1 cellular context compared by ENCODE assay signal in the genomic region with DNA sequence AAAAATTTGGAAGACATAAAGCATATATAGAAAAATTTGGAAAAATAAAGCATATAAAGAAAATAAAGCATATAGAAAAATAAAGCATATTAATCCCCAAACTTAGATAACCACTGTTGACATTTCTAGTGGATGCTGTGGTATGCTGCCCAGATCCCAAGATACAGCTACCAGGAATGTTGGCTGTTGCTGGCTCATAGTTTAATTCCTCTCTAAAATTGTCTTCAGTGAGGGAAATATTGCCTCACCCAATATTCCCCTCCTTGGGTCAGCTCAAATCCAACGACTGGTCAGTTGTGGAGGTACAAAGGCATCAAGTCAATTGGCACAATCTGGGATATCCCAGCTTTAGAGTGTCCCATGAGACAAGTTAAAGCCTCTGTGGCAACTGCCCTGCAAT.
TF ChIP-seq lines count a peak whose summit lies in the region.

No MANE protein-coding gene starts in this region.

TF ChIP-seq in GM23338, 12 proteins besides CTCF, POLR2A, EP300 and RAD21 (continued from another document):
- TF ChIP-seq, protein P1, sequence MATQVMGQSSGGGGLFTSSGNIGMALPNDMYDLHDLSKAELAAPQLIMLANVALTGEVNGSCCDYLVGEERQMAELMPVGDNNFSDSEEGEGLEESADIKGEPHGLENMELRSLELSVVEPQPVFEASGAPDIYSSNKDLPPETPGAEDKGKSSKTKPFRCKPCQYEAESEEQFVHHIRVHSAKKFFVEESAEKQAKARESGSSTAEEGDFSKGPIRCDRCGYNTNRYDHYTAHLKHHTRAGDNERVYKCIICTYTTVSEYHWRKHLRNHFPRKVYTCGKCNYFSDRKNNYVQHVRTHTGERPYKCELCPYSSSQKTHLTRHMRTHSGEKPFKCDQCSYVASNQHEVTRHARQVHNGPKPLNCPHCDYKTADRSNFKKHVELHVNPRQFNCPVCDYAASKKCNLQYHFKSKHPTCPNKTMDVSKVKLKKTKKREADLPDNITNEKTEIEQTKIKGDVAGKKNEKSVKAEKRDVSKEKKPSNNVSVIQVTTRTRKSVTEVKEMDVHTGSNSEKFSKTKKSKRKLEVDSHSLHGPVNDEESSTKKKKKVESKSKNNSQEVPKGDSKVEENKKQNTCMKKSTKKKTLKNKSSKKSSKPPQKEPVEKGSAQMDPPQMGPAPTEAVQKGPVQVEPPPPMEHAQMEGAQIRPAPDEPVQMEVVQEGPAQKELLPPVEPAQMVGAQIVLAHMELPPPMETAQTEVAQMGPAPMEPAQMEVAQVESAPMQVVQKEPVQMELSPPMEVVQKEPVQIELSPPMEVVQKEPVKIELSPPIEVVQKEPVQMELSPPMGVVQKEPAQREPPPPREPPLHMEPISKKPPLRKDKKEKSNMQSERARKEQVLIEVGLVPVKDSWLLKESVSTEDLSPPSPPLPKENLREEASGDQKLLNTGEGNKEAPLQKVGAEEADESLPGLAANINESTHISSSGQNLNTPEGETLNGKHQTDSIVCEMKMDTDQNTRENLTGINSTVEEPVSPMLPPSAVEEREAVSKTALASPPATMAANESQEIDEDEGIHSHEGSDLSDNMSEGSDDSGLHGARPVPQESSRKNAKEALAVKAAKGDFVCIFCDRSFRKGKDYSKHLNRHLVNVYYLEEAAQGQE (IDR thresholded peaks at IDR 0.05; ENCODE audit: unreplicated experiment) = no peak
TF ChIP-seq in GM23338: peak in this region for 0.
